In genomic region chr13:20495087-20496023, GRCh38 we compare ENCODE assay signal across 8 cellular contexts. TPM values are rescaled to one million over a fixed set of nuclear protein-coding genes. Genes with fewer than 3 reads are reported as not detected.
A peak's percentile ranks its signal among the peaks of the same experiment; 100 is the strongest.
DNase-seq lines count a peak whose midpoint lies in the region; TF ChIP-seq lines count a peak whose summit lies in the region.

No MANE protein-coding gene starts in this region.

- intact Hi-C loops in activated T-helper 2 cell treated with anti-CD3 and anti-CD28 coated beads, Interferon-gamma antibody, Interleukin-2, Interleukin-4, amounts not matched to agents 10 μg/mL and 5 μg/mL and 100 μg/mL, durations not matched to agents 14 hours and 24 hours and 36 hours (cut with micrococcal nuclease): loop anchor here (1.0 to 5.0 kb wide), 3 partner anchors 217 to 430 kb away; no protein-coding TSS in a partner anchor
- intact Hi-C loops in tibial artery (cut with DNase I; ENCODE audit: low total_unique reads): loop anchor here (10.0 kb wide), 2 partner anchors 219 to 339 kb away; no protein-coding TSS in a partner anchor

- H3K27me3 ChIP-seq in neuronal stem cell (ENCODE audit: control insufficient read depth in 3 of 3, insufficient read depth in 3 of 3, low read depth in 1 of 3, low read length in 3 of 3) (peaks cover 0 to 4% (median 0%) of the 10 kb centered on the region in 3 experiments), tibial artery (no peaks in the 10 kb centered on the region)

- no peak overlapping the region for H2BK12ac ChIP-seq in neuronal stem cell (ENCODE audit: low read length)

- no peak overlapping the region for H2AK5ac ChIP-seq in neuronal stem cell (ENCODE audit: low read depth, low read length)

- H3K18ac ChIP-seq in neuronal stem cell (ENCODE audit: low read length): no peak overlapping the region

- no peak overlapping the region for H3K27ac ChIP-seq in neuronal stem cell (replicated peaks; ENCODE audit: low read length)
- H3K27ac ChIP-seq in tibial artery: no peak overlapping the region

- H3K36me3 ChIP-seq in neuronal stem cell (replicated peaks in 1 of 2; ENCODE audit: control insufficient read depth in 2 of 2, insufficient read depth in 2 of 2, low read length in 2 of 2) (peaks cover 0 to 2% of the 10 kb centered on the region in 2 donors), tibial artery (no peaks in the 10 kb centered on the region)

- no peak overlapping the region for H3K4me3 Mint-ChIP-seq in activated T-helper 2 cell treated with anti-CD3 and anti-CD28 coated beads, Interferon-gamma antibody, Interleukin-2, Interleukin-4, amounts not matched to agents 10 μg/mL and 5 μg/mL and 100 μg/mL, durations not matched to agents 14 hours and 24 hours and 36 hours (ENCODE audit: low read depth)

- no peaks in the 10 kb centered on the region for H3K4me1 Mint-ChIP-seq in activated T-helper 2 cell treated with anti-CD3 and anti-CD28 coated beads, Interferon-gamma antibody, Interleukin-2, Interleukin-4, amounts not matched to agents 10 μg/mL and 5 μg/mL and 100 μg/mL, durations not matched to agents 14 hours and 24 hours and 36 hours (ENCODE audit: low read depth)

- no peak overlapping the region for H3K9ac ChIP-seq in neuronal stem cell (ENCODE audit: low read depth, low read length, poor library complexity)

- H3K79me1 ChIP-seq in neuronal stem cell (ENCODE audit: low read depth, low read length): peaks cover 9% of the 10 kb centered on the region

- no peak overlapping the region for H3K27ac Mint-ChIP-seq in activated T-helper 2 cell treated with anti-CD3 and anti-CD28 coated beads, Interferon-gamma antibody, Interleukin-2, Interleukin-4, amounts not matched to agents 10 μg/mL and 5 μg/mL and 100 μg/mL, durations not matched to agents 14 hours and 24 hours and 36 hours

- DNase-seq in GM10248 (ENCODE audit: extremely low spot score) (peak; percentile 72), HK-2 (ENCODE audit: unreplicated experiment) (peak; percentile 35), RPMI7951 (ENCODE audit: low read depth) (peak; percentile 54), fibroblast of the conjunctiva (ENCODE audit: low read depth) (peak; percentile 59), neuronal stem cell (ENCODE audit: low spot score) (peak; percentile 51), tibial artery (peak in 1 of 2 donors; percentile 78)
- peak; percentile 32 for DNase-seq in activated T-helper 2 cell treated with anti-CD3 and anti-CD28 coated beads, Interferon-gamma antibody, Interleukin-2, Interleukin-4, amounts not matched to agents 10 μg/mL and 5 μg/mL and 100 μg/mL, durations not matched to agents 14 hours and 24 hours and 36 hours (ENCODE audit: low spot score)
- no peak for DNase-seq in NK-92 treated with Interleukin-12 subunit alpha and Interleukin-12 subunit beta, amount 100 ng/mL, for 24 hours (lab: John Stamatoyannopoulos, UW)

- no peak overlapping the region for H2BK5ac ChIP-seq in neuronal stem cell (ENCODE audit: low read length)

- peaks cover 4 to 8% of the 10 kb centered on the region in 2 donors for H3K9me3 ChIP-seq in neuronal stem cell (replicated peaks in 1 of 2; ENCODE audit: control insufficient read depth in 2 of 2, insufficient read depth in 1 of 2, low read depth in 1 of 2, low read length in 2 of 2)
- H3K9me3 ChIP-seq in tibial artery: no peaks in the 10 kb centered on the region

- H3K14ac ChIP-seq in neuronal stem cell (ENCODE audit: low read length): no peak overlapping the region

- no peak overlapping the region for H3K4me2 ChIP-seq in neuronal stem cell (ENCODE audit: insufficient read depth, low read length, poor library complexity, severe bottlenecking)

- H2BK15ac ChIP-seq in neuronal stem cell (ENCODE audit: low read length): no peak overlapping the region

- H3K36me3 Mint-ChIP-seq in activated T-helper 2 cell treated with anti-CD3 and anti-CD28 coated beads, Interferon-gamma antibody, Interleukin-2, Interleukin-4, amounts not matched to agents 10 μg/mL and 5 μg/mL and 100 μg/mL, durations not matched to agents 14 hours and 24 hours and 36 hours (ENCODE audit: low read depth): peaks cover 3% of the 10 kb centered on the region

- H2AFZ ChIP-seq in neuronal stem cell (ENCODE audit: low read length): peak overlapping the region; percentile 56

- peaks cover 2% of the 10 kb centered on the region for H3K9me3 Mint-ChIP-seq in activated T-helper 2 cell treated with anti-CD3 and anti-CD28 coated beads, Interferon-gamma antibody, Interleukin-2, Interleukin-4, amounts not matched to agents 10 μg/mL and 5 μg/mL and 100 μg/mL, durations not matched to agents 14 hours and 24 hours and 36 hours

- H3K4ac ChIP-seq in neuronal stem cell (ENCODE audit: low read length): no peak overlapping the region

- CTCF ChIA-PET in GM10248 (lab: Yijun Ruan, JAX): interaction anchor here (0.7 to 8.2 kb wide), 30 partner anchors 9 to 682 kb away, joined by 3 to 165 read pairs (median 4); partner anchors contain the start of gene IL17D

- H3K23ac ChIP-seq in neuronal stem cell (ENCODE audit: low read depth, low read length, poor library complexity): no peak overlapping the region

- no peak overlapping the region for H4K8ac ChIP-seq in neuronal stem cell (ENCODE audit: low read depth, low read length)

- peak; percentile 86 for TF ChIP-seq CTCF in GM10248 (IDR thresholded peaks at IDR 0.05; ENCODE audit: control extremely low read depth, extremely low read depth, low read depth, missing control alignments)
- TF ChIP-seq CTCF in tibial artery (IDR thresholded peaks at IDR 0.05): peak; percentile 90 to 95

- no peak overlapping the region for H2BK120ac ChIP-seq in neuronal stem cell (ENCODE audit: low read depth, low read length)

- POLR2A ChIA-PET in GM10248 (lab: Yijun Ruan, JAX): no interaction called here

- H3K27me3 Mint-ChIP-seq in activated T-helper 2 cell treated with anti-CD3 and anti-CD28 coated beads, Interferon-gamma antibody, Interleukin-2, Interleukin-4, amounts not matched to agents 10 μg/mL and 5 μg/mL and 100 μg/mL, durations not matched to agents 14 hours and 24 hours and 36 hours (ENCODE audit: low read depth): no peaks in the 10 kb centered on the region

- no peak overlapping the region for H4K91ac ChIP-seq in neuronal stem cell (ENCODE audit: low read depth, low read length, poor library complexity)

- H3K4me1 ChIP-seq in neuronal stem cell (ENCODE audit: control insufficient read depth in 2 of 2, insufficient read depth in 1 of 2, low read depth in 1 of 2, low read length in 2 of 2): no peaks in the 10 kb centered on the region
- peaks cover 0 to 8% (median 0%) of the 10 kb centered on the region in 4 donors for H3K4me1 ChIP-seq in tibial artery

- H3K4me3 ChIP-seq in neuronal stem cell (ENCODE audit: low read length in 2 of 2) (no peak overlapping the region), tibial artery (no peak overlapping the region)

- WGBS in neuronal stem cell (ENCODE audit: extremely low coverage in 2 of 2, insufficient read length in 2 of 2, insufficient replicate concordance in 1 of 2), 2 donors: no CpG with 5 or more reads among the region's 14 CpGs

RNA-seq across cellular contexts. Expression of gene CRYL1, which starts 30.3 kb away (rescaled TPM):
- total RNA-seq in RPMI7951 (2014; rRNA removed; shearing (Covaris generic)): 11.5 and 13.5 TPM in 2 replicates
- total RNA-seq in activated T-helper 2 cell treated with anti-CD3 and anti-CD28 coated beads, Interferon-gamma antibody, Interleukin-2, Interleukin-4, amounts not matched to agents 10 μg/mL and 5 μg/mL and 100 μg/mL, durations not matched to agents 14 hours and 24 hours and 36 hours: 8.7 TPM in 2 replicates
- polyA plus RNA-seq in neuronal stem cell (2013, experiment 1 of 2): 4.4 TPM
- 4.2 TPM for polyA plus RNA-seq in neuronal stem cell (2013, experiment 2 of 2)
